In genomic region chr4:141003193-141003592, GRCh38 we compare ENCODE assay signal across 21 cellular contexts.
"Had no signal": no experiment of that assay in that cellular context is flagged by ENCODE, and none has a peak within 500 bp of the region (broad histone marks: within the 10 kb centered on the region; RNA-seq: fewer than 3 reads in every experiment).

No MANE protein-coding gene starts in this region.

- H3K36me3 Mint-ChIP-seq: activated naive CD8-positive, alpha-beta T cell treated with anti-CD3 and anti-CD28 coated beads, Interleukin-2, amount 10 ng/mL, durations not matched to agents 7 days and 5 days; stimulated activated effector memory CD8-positive, alpha-beta T cell treated with anti-CD3 and anti-CD28 coated beads, Interleukin-12 subunit alpha, Interleukin-12 subunit beta, amount 100 ng/mL, for 72 hours had no signal

- H3K4me3 ChIP-seq: body of pancreas, lower lobe of right lung, right lobe of liver, tibial nerve had no signal

- H3K4me1 ChIP-seq: tibial nerve had no signal

- H3K4me1 Mint-ChIP-seq: activated naive CD8-positive, alpha-beta T cell treated with anti-CD3 and anti-CD28 coated beads, Interleukin-2, amount 10 ng/mL, durations not matched to agents 7 days and 5 days; activated T-helper 17 cell treated with anti-CD3 and anti-CD28 coated beads, Interleukin-2, amount 50 U/mL, for 72 hours; stimulated activated effector memory CD8-positive, alpha-beta T cell treated with anti-CD3 and anti-CD28 coated beads, Interleukin-12 subunit alpha, Interleukin-12 subunit beta, amount 100 ng/mL, for 72 hours had no signal

- H3K9me3 ChIP-seq: body of pancreas, lower lobe of right lung, right lobe of liver, tibial nerve had no signal

- H3K27ac Mint-ChIP-seq: activated CD8-positive, alpha-beta T cell treated with anti-CD3 and anti-CD28 coated beads for 36 hours; activated naive CD8-positive, alpha-beta T cell treated with anti-CD3 and anti-CD28 coated beads, Interleukin-2, amount 10 ng/mL, durations not matched to agents 7 days and 5 days; activated T-helper 17 cell treated with anti-CD3 and anti-CD28 coated beads, Interleukin-2, amount 50 U/mL, for 72 hours; stimulated activated effector memory CD8-positive, alpha-beta T cell treated with anti-CD3 and anti-CD28 coated beads, Interleukin-12 subunit alpha, Interleukin-12 subunit beta, amount 100 ng/mL, for 72 hours had no signal

- H3K27me3 ChIP-seq: body of pancreas, right lobe of liver, tibial nerve had no signal

- H3K9me3 Mint-ChIP-seq: activated CD8-positive, alpha-beta T cell treated with anti-CD3 and anti-CD28 coated beads for 36 hours; activated naive CD8-positive, alpha-beta T cell treated with anti-CD3 and anti-CD28 coated beads, Interleukin-2, amount 10 ng/mL, durations not matched to agents 7 days and 5 days; activated T-helper 17 cell treated with anti-CD3 and anti-CD28 coated beads, Interleukin-2, amount 50 U/mL, for 72 hours; nephron had no signal

- H3K27ac ChIP-seq: body of pancreas, lower lobe of right lung, right lobe of liver had no signal

- H3K4me3 Mint-ChIP-seq: activated CD8-positive, alpha-beta T cell treated with anti-CD3 and anti-CD28 coated beads for 36 hours; activated naive CD8-positive, alpha-beta T cell treated with anti-CD3 and anti-CD28 coated beads, Interleukin-2, amount 10 ng/mL, durations not matched to agents 7 days and 5 days; activated T-helper 17 cell treated with anti-CD3 and anti-CD28 coated beads, Interleukin-2, amount 50 U/mL, for 72 hours; nephron; stimulated activated effector memory CD8-positive, alpha-beta T cell treated with anti-CD3 and anti-CD28 coated beads, Interleukin-12 subunit alpha, Interleukin-12 subunit beta, amount 100 ng/mL, for 72 hours had no signal

- DNase-seq: activated CD4-positive, alpha-beta T cell treated with anti-CD3 and anti-CD28 coated beads for 48 hours; activated CD4-positive, CD25-positive, alpha-beta regulatory T cell; activated CD8-positive, alpha-beta T cell treated with anti-CD3 and anti-CD28 coated beads for 36 hours; activated naive CD4-positive, alpha-beta T cell treated with Interleukin-2 at 50 U/mL for 16 hours; activated naive CD8-positive, alpha-beta T cell treated with anti-CD3 and anti-CD28 coated beads, Interleukin-2, amount 10 ng/mL, durations not matched to agents 7 days and 5 days; activated T-cell treated with anti-CD3 and anti-CD28 coated beads, Interleukin-2, amount 50 U/mL, for 1 hour; amygdala; body of pancreas; cortex of kidney; effector CD8-positive, alpha-beta T cell; foreskin fibroblast; lower lobe of right lung; nucleus accumbens; right lobe of liver; stimulated activated CD4-positive, alpha-beta T cell treated with anti-CD3 and anti-CD28 coated beads, Interleukin-4, amount 100 ng/mL, for 24 hours; T-helper 1 cell; T1000 had no signal

- H3K27me3 Mint-ChIP-seq: activated CD8-positive, alpha-beta T cell treated with anti-CD3 and anti-CD28 coated beads for 36 hours; activated naive CD8-positive, alpha-beta T cell treated with anti-CD3 and anti-CD28 coated beads, Interleukin-2, amount 10 ng/mL, durations not matched to agents 7 days and 5 days had no signal

- H3K36me3 ChIP-seq: lower lobe of right lung, right lobe of liver, tibial nerve had no signal

- ATAC-seq: activated CD8-positive, alpha-beta T cell treated with anti-CD3 and anti-CD28 coated beads for 36 hours; activated T-helper 17 cell treated with anti-CD3 and anti-CD28 coated beads, Interleukin-2, amount 50 U/mL, for 72 hours; body of pancreas; stimulated activated effector memory CD8-positive, alpha-beta T cell treated with anti-CD3 and anti-CD28 coated beads, Interleukin-12 subunit alpha, Interleukin-12 subunit beta, amount 100 ng/mL, for 72 hours had no signal
